16 cellular contexts compared by ENCODE assay signal in genomic region chr11:110196241-110196754, GRCh38.
DNase-seq lines count a peak whose midpoint lies in the region; ATAC-seq, FAIRE-seq and TF ChIP-seq lines count a peak whose summit lies in the region.
"Had no signal": no experiment of that assay in that cellular context is flagged by ENCODE, and none has a peak within 500 bp of the region (broad histone marks: within the 10 kb centered on the region; RNA-seq: fewer than 3 reads in every experiment).

No MANE protein-coding gene starts in this region.

- DNase-seq in A549 (ENCODE audit: low read depth in 1 of 2, low spot score in 1 of 2): peak; percentile 56 to 96
- peak; percentile 77 for DNase-seq in astrocyte of the cerebellum (ENCODE audit: low read depth)
- DNase-seq in keratinocyte (ENCODE audit: low read depth, low spot score): peak; percentile 76
- DNase-seq in activated CD4-positive, alpha-beta T cell treated with anti-CD3 and anti-CD28 coated beads, Interleukin-2, amount 50 U/mL, for 4 hours: no peak
- DNase-seq in hippocampal formation (lab: John Stamatoyannopoulos, UW): no peak
- DNase-seq: activated CD8-positive, alpha-beta memory T cell treated with anti-CD3 and anti-CD28 coated beads, Interleukin-2, amount 50 U/mL, for 4 hours; BE2C; body of pancreas; NCI-H510A; stimulated activated CD4-positive, alpha-beta T cell treated with anti-CD3 and anti-CD28 coated beads, Interleukin-4, amount 100 ng/mL, for 4 hours had no signal

- peak overlapping the region; percentile 92 to 98 for H3K27ac ChIP-seq in A549
- no peak overlapping the region for H3K27ac ChIP-seq in HEK293 (ENCODE audit: extremely low read depth, low read depth, low read length)
- peak overlapping the region; percentile 84 for H3K27ac ChIP-seq in keratinocyte (ENCODE audit: control insufficient read depth, insufficient read depth, low read length)
- H3K27ac ChIP-seq: body of pancreas, thoracic aorta had no signal

- H3K36me3 ChIP-seq in HEK293 (ENCODE audit: control insufficient read depth in 2 of 2, insufficient read depth in 1 of 2, low read length in 2 of 2) (no peaks in the 10 kb centered on the region), keratinocyte (ENCODE audit: control insufficient read depth in 2 of 2, extremely low read depth in 1 of 2, insufficient read depth in 2 of 2, low read length in 2 of 2) (no peaks in the 10 kb centered on the region)
- H3K36me3 ChIP-seq: BE2C, thoracic aorta had no signal

- peaks cover 5% of the 10 kb centered on the region; the same call in 1 of the 3 replicates for H3K9me3 ChIP-seq in A549
- H3K9me3 ChIP-seq in HEK293 (ENCODE audit: control insufficient read depth, insufficient read depth, low read depth, low read length): no peaks in the 10 kb centered on the region
- no peaks in the 10 kb centered on the region for H3K9me3 ChIP-seq in keratinocyte (ENCODE audit: control insufficient read depth, low read depth, low read length)
- H3K9me3 ChIP-seq: BE2C, body of pancreas, thoracic aorta had no signal

- ATAC-seq in A549: peak; percentile 86 to 87
- ATAC-seq in GM18519 (IDR thresholded peaks at IDR 0.05; ENCODE audit: low FRiP score, unreplicated experiment): no peak
- no peak for ATAC-seq in GM21381 (IDR thresholded peaks at IDR 0.05; ENCODE audit: unreplicated experiment)
- ATAC-seq: body of pancreas, GM12878, K562 had no signal

- H3K4me2 ChIP-seq in A549: peak overlapping the region; percentile 82
- H3K4me2 ChIP-seq in keratinocyte (ENCODE audit: control insufficient read depth, extremely low read depth, insufficient read depth, low read depth, low read length): peak overlapping the region; percentile 68

- 3% methylated on average over 5 of the region's 5 CpGs for WGBS in A549 (ENCODE audit: missing lambda C conversion rate)

- no peaks in the 10 kb centered on the region for H3K9me1 ChIP-seq in keratinocyte (ENCODE audit: control insufficient read depth, extremely low read depth, insufficient read depth, low read length)

- H3K27me3 ChIP-seq in keratinocyte (ENCODE audit: control insufficient read depth, extremely low read depth, insufficient read depth, low read length): no peaks in the 10 kb centered on the region
- H3K27me3 ChIP-seq: BE2C, body of pancreas had no signal

- TF ChIP-seq EP300 in A549 (IDR thresholded peaks at IDR 0.05): peak; percentile 98 to 100

- no peaks in the 10 kb centered on the region for H3K79me2 ChIP-seq in keratinocyte (ENCODE audit: control insufficient read depth, insufficient read depth, low read length)

- FAIRE-seq in A549 (lab: Jason Lieb, UNC) (peak; percentile 80), keratinocyte (lab: Jason Lieb, UNC) (peak; percentile 94)
- FAIRE-seq: GM12878, K562 had no signal

- POLR2A ChIA-PET in A549 (lab: Yijun Ruan, JAX) (interaction anchor here (1.5 kb wide), 1 partner anchor 103 kb away, joined by 6 read pairs; the partner anchor contains the start of gene ZC3H12C), HEK293 (lab: Yijun Ruan, JAX) (interaction anchor here (0.7 to 1.2 kb wide), 2 partner anchors 68 to 109 kb away, joined by 3 read pairs; no protein-coding TSS in a partner anchor)

- no peak for TF ChIP-seq CTCF in A549 (IDR thresholded peaks at IDR 0.05)
- TF ChIP-seq CTCF in HEK293 (tag by site-specific recombination; IDR thresholded peaks at IDR 0.05): no peak
- TF ChIP-seq CTCF in astrocyte of the cerebellum (IDR thresholded peaks at IDR 0.05; ENCODE audit: low read depth, low read length, missing control alignments): no peak
- TF ChIP-seq CTCF in keratinocyte (optimal IDR thresholded peaks at IDR 0.05 in 1 of 3, IDR thresholded peaks at IDR 0.05 in 1 of 3, conservative IDR thresholded peaks at IDR 0.05 in 1 of 3; ENCODE audit: extremely low read depth in 1 of 3, insufficient read depth in 2 of 3, low read length in 3 of 3): no peak

- in situ Hi-C loops in astrocyte of the cerebellum (cut with HindIII; ENCODE audit: low sequenced_read_pairs): no loop called here

- no peak overlapping the region for H2AFZ ChIP-seq in keratinocyte (ENCODE audit: control insufficient read depth, low read length)

- H3K4me1 ChIP-seq in A549: peaks cover 75% of the 10 kb centered on the region
- no peaks in the 10 kb centered on the region for H3K4me1 ChIP-seq in HEK293 (ENCODE audit: control insufficient read depth, insufficient read depth, low read length)
- peaks cover 51% of the 10 kb centered on the region for H3K4me1 ChIP-seq in keratinocyte (ENCODE audit: control insufficient read depth, extremely low read depth, insufficient read depth, low read length)
- H3K4me1 ChIP-seq: BE2C, body of pancreas had no signal

- CTCF ChIA-PET in A549 (lab: Yijun Ruan, JAX) (interaction anchor here (1.1 to 4.4 kb wide), 6 partner anchors 21 to 236 kb away, joined by 3 to 27 read pairs (median 4); no protein-coding TSS in a partner anchor), HEK293 (lab: Yijun Ruan, JAX) (interaction anchor here (1.1 to 7.9 kb wide), 6 partner anchors 22 to 238 kb away, joined by 3 to 76 read pairs (median 6); no protein-coding TSS in a partner anchor)

- H3K9ac ChIP-seq in keratinocyte (ENCODE audit: control insufficient read depth, extremely low read depth, insufficient read depth, low read length): peak overlapping the region; percentile 33

- no peaks in the 10 kb centered on the region for H4K20me1 ChIP-seq in keratinocyte (ENCODE audit: control insufficient read depth, extremely low read depth, insufficient read depth, low read length)

- TF ChIP-seq RAD21 in A549 (conservative IDR thresholded peaks at IDR 0.05 in 1 of 2, IDR thresholded peaks at IDR 0.05 in 1 of 2): peak in 1 of 2 experiments; percentile 51; a peak in 1 of 5 replicates

- H3K4me3 ChIP-seq in A549 (no peak overlapping the region), HEK293 (ENCODE audit: low read depth, low read length) (no peak overlapping the region), astrocyte of the cerebellum (ENCODE audit: low read depth, low read length) (no peak overlapping the region), keratinocyte (ENCODE audit: control insufficient read depth in 2 of 3, extremely low read depth in 1 of 3, insufficient read depth in 2 of 3, low read depth in 1 of 3, low read length in 3 of 3) (no peak overlapping the region)
- H3K4me3 ChIP-seq: body of pancreas, GM12878, K562, thoracic aorta had no signal

- dilution Hi-C loops in keratinocyte (cut with MboI; ENCODE audit: extremely low pct_ligation_motif_present, low sequenced_read_pairs): no loop called here

- no peak for TF ChIP-seq POLR2A in A549 (IDR thresholded peaks at IDR 0.05; ENCODE audit: low read length)

TF ChIP-seq in A549, 52 proteins besides CTCF, POLR2A, EP300 and RAD21 (continues in another document):
- TF ChIP-seq CEBPB (IDR thresholded peaks at IDR 0.05): peak; percentile 95 to 96
- peak; percentile 95 for TF ChIP-seq GATA3 (IDR thresholded peaks at IDR 0.05; ENCODE audit: borderline replicate concordance)
- peak; percentile 98 for TF ChIP-seq JUNB (IDR thresholded peaks at IDR 0.05)
- TF ChIP-seq, protein P1, sequence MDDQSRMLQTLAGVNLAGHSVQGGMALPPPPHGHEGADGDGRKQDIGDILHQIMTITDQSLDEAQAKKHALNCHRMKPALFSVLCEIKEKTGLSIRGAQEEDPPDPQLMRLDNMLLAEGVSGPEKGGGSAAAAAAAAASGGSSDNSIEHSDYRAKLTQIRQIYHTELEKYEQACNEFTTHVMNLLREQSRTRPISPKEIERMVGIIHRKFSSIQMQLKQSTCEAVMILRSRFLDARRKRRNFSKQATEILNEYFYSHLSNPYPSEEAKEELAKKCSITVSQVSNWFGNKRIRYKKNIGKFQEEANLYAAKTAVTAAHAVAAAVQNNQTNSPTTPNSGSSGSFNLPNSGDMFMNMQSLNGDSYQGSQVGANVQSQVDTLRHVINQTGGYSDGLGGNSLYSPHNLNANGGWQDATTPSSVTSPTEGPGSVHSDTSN (IDR thresholded peaks at IDR 0.05): peak; percentile 46; the same call in 1 of the 2 replicates
- TF ChIP-seq ZC3H11A (IDR thresholded peaks at IDR 0.05): no peak
- peak; percentile 94; the same call in 2 of the 3 replicates for TF ChIP-seq BCL3 (IDR thresholded peaks at IDR 0.05)
- no peak for TF ChIP-seq FOSB (CRISPR knock-in tag; IDR thresholded peaks at IDR 0.05)

TF ChIP-seq in HEK293, 187 proteins besides CTCF, POLR2A, EP300 and RAD21 (continues in another document):
- TF ChIP-seq ZSCAN18 (tag by site-specific recombination; IDR thresholded peaks at IDR 0.05) (no peak), KLF17 (tag by site-specific recombination; IDR thresholded peaks at IDR 0.05) (no peak), ZNF26 (tag by site-specific recombination; IDR thresholded peaks at IDR 0.05) (no peak)

Comparison
In these comparisons a context has a peak if more than half of its experiments do, and no peak if none do; other contexts are left out.
1. ATAC-seq: peak in A549 (2 of 2); none in GM18519 (single experiment) and GM21381 (single experiment).
2. DNase-seq: peak in A549 (2 of 2), astrocyte of the cerebellum (single experiment) and keratinocyte (single experiment); none in activated CD4-positive, alpha-beta T cell treated with anti-CD3 and anti-CD28 coated beads, Interleukin-2, amount 50 U/mL, for 4 hours (0 of 2) and hippocampal formation (0 of 2).